Comparison of ENCODE assay signal across 17 cellular contexts in the genomic region with DNA sequence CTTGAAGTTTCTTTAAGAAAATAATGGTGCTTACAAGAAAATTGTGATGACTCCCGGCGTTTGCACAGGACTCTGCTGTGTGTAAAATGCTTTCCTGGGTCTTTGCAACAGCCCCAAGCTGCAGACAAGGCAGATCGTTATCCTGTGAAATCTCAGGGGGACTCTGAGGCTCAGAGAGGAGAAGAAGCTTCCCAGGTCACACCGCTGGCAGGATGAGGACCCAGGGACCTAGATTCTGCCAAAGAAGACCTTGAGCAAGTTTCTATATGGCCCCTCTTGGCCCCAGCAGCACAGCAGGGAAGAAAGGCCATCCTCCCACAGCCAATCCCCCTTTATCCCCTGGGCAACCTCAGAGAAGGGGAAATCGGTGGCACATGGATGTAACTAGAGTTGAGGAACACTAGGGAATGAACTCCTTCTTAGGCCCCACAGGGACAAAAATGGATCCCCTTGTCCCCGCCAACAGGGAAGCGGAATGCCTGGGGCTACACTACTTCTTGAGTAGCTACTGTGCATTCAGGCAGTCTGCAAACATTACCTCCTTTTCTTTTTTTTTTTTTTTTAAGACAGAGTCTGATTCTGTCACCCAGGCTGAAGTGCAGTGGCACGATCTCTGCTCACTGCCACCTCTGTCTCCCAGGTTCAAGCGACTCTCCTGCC.
A peak's percentile ranks its signal among the peaks of the same experiment; 100 is the strongest.
DNase-seq lines count a peak whose midpoint lies in the region; ATAC-seq and TF ChIP-seq lines count a peak whose summit lies in the region.
"Had no signal": no experiment of that assay in that cellular context is flagged by ENCODE, and none has a peak within 500 bp of the region (broad histone marks: within the 10 kb centered on the region; RNA-seq: fewer than 3 reads in every experiment).

No MANE protein-coding gene starts in this region.

- TF ChIP-seq CTCF in NB4 (IDR thresholded peaks at IDR 0.05; ENCODE audit: low read depth, low read length), result no peak
- no peak for TF ChIP-seq CTCF in body of pancreas (IDR thresholded peaks at IDR 0.05)
- TF ChIP-seq CTCF in mesothelial cell of epicardium (IDR thresholded peaks at IDR 0.05; ENCODE audit: unreplicated experiment), result no peak
- no peak for TF ChIP-seq CTCF in upper lobe of left lung (IDR thresholded peaks at IDR 0.05)

- H3K27ac ChIP-seq in body of pancreas, result peak overlapping the region in 3 of 4 donors; percentile 66 to 79 (median 76)
- H3K27ac ChIP-seq in skin epidermis, result peak overlapping the region in 15 of 21 experiments; percentile 6 to 81 (median 59)
- H3K27ac ChIP-seq in upper lobe of left lung, result peak overlapping the region in 1 of 4 donors; percentile 23
- H3K27ac ChIP-seq: C4-2B, neutrophil, SJSA1 had no signal

- H3K4me1 ChIP-seq in body of pancreas (peaks cover 27% of the 10 kb centered on the region), upper lobe of left lung (peaks cover 11 to 37% (median 21%) of the 10 kb centered on the region in 4 donors)

- intact Hi-C loops in body of pancreas (cut with DNase I), result no loop called here

- H3K9me3 ChIP-seq in body of pancreas (no peaks in the 10 kb centered on the region), upper lobe of left lung (no peaks in the 10 kb centered on the region)
- H3K9me3 ChIP-seq: neutrophil, SJSA1 had no signal

- DNase-seq in NB4 (ENCODE audit: low read depth), result peak; percentile 30
- DNase-seq in body of pancreas, result no peak
- DNase-seq in mesothelial cell of epicardium (ENCODE audit: low spot score in 2 of 2, unreplicated experiment in 2 of 2), result peak in 1 of 2 experiments; percentile 2
- no peak for DNase-seq in upper lobe of left lung
- DNase-seq in RPMI8226, result no peak
- DNase-seq: activated CD8-positive, alpha-beta memory T cell treated with anti-CD3 and anti-CD28 coated beads, Interleukin-2, amount 10 ng/mL, durations not matched to agents 7 days and 5 days; activated naive CD8-positive, alpha-beta T cell treated with anti-CD3 and anti-CD28 coated beads, Interleukin-2, amount 10 ng/mL, durations not matched to agents 7 days and 5 days; Karpas-422; NCI-H2081; stimulated activated CD4-positive, alpha-beta T cell treated with anti-CD3 and anti-CD28 coated beads, Interleukin-2, amount 100 ng/mL, for 48 hours had no signal

- no peaks in the 10 kb centered on the region for H3K36me3 ChIP-seq in body of pancreas (replicated peaks in 1 of 2; ENCODE audit: insufficient read depth in 1 of 2, low read depth in 2 of 2)
- no peaks in the 10 kb centered on the region for H3K36me3 ChIP-seq in upper lobe of left lung
- H3K36me3 ChIP-seq: neutrophil, SJSA1 had no signal

- H3K36me3 Mint-ChIP-seq in mesothelial cell of epicardium, result no peaks in the 10 kb centered on the region
- H3K36me3 Mint-ChIP-seq: activated CD8-positive, alpha-beta memory T cell treated with anti-CD3 and anti-CD28 coated beads, Interleukin-2, amount 10 ng/mL, durations not matched to agents 7 days and 5 days; activated naive CD8-positive, alpha-beta T cell treated with anti-CD3 and anti-CD28 coated beads, Interleukin-2, amount 10 ng/mL, durations not matched to agents 7 days and 5 days; stimulated activated memory B cell treated with anti-CD40 and anti-IgM and Interleukin-4, amounts not matched to agents 10 μg/mL and 1 μg/mL and 100 μg/mL, for 72 hours had no signal

- no peak overlapping the region for H3K4me3 Mint-ChIP-seq in mesothelial cell of epicardium
- H3K4me3 Mint-ChIP-seq: activated CD8-positive, alpha-beta memory T cell treated with anti-CD3 and anti-CD28 coated beads, Interleukin-2, amount 10 ng/mL, durations not matched to agents 7 days and 5 days; activated naive CD8-positive, alpha-beta T cell treated with anti-CD3 and anti-CD28 coated beads, Interleukin-2, amount 10 ng/mL, durations not matched to agents 7 days and 5 days; stimulated activated memory B cell treated with anti-CD40 and anti-IgM and Interleukin-4, amounts not matched to agents 10 μg/mL and 1 μg/mL and 100 μg/mL, for 72 hours had no signal

- no peak for TF ChIP-seq EP300 in upper lobe of left lung (IDR thresholded peaks at IDR 0.05)

- H3K9me3 Mint-ChIP-seq in mesothelial cell of epicardium, result no peaks in the 10 kb centered on the region
- H3K9me3 Mint-ChIP-seq: activated naive CD8-positive, alpha-beta T cell treated with anti-CD3 and anti-CD28 coated beads, Interleukin-2, amount 10 ng/mL, durations not matched to agents 7 days and 5 days; stimulated activated memory B cell treated with anti-CD40 and anti-IgM and Interleukin-4, amounts not matched to agents 10 μg/mL and 1 μg/mL and 100 μg/mL, for 72 hours had no signal

- 83 to 85% methylated on average over 8 to 9 of the region's 9 CpGs for WGBS in body of pancreas, 2 donors
- 83 to 89% methylated on average over 7 to 9 of the region's 9 CpGs for WGBS in upper lobe of left lung, 2 donors

- H3K4me3 ChIP-seq in NB4 (ENCODE audit: low read depth, low read length) (no peak overlapping the region), body of pancreas (no peak overlapping the region), skin epidermis (no peak overlapping the region), upper lobe of left lung (no peak overlapping the region)
- H3K4me3 ChIP-seq: SJSA1 had no signal

- peaks cover 61% of the 10 kb centered on the region for H3K4me1 Mint-ChIP-seq in mesothelial cell of epicardium

- ATAC-seq in body of pancreas (no peak), HG02678 (IDR thresholded peaks at IDR 0.05; ENCODE audit: unreplicated experiment) (no peak), upper lobe of left lung (ENCODE audit: low FRiP score in 2 of 2) (no peak), HG02798 (IDR thresholded peaks at IDR 0.05; ENCODE audit: poor library complexity, unreplicated experiment) (no peak)
- ATAC-seq: activated CD8-positive, alpha-beta memory T cell treated with anti-CD3 and anti-CD28 coated beads, Interleukin-2, amount 10 ng/mL, durations not matched to agents 7 days and 5 days; stimulated activated memory B cell treated with anti-CD40 and anti-IgM and Interleukin-4, amounts not matched to agents 10 μg/mL and 1 μg/mL and 100 μg/mL, for 72 hours had no signal

- peak overlapping the region; percentile 93 for H3K27ac Mint-ChIP-seq in mesothelial cell of epicardium
- H3K27ac Mint-ChIP-seq: activated CD8-positive, alpha-beta memory T cell treated with anti-CD3 and anti-CD28 coated beads, Interleukin-2, amount 10 ng/mL, durations not matched to agents 7 days and 5 days; activated naive CD8-positive, alpha-beta T cell treated with anti-CD3 and anti-CD28 coated beads, Interleukin-2, amount 10 ng/mL, durations not matched to agents 7 days and 5 days; stimulated activated memory B cell treated with anti-CD40 and anti-IgM and Interleukin-4, amounts not matched to agents 10 μg/mL and 1 μg/mL and 100 μg/mL, for 72 hours had no signal

- TF ChIP-seq POLR2A in NB4 (IDR thresholded peaks at IDR 0.05; ENCODE audit: extremely low read depth, insufficient read length) (no peak), body of pancreas (IDR thresholded peaks at IDR 0.05) (no peak), upper lobe of left lung (IDR thresholded peaks at IDR 0.05) (no peak)

- no peaks in the 10 kb centered on the region for H3K27me3 Mint-ChIP-seq in mesothelial cell of epicardium (ENCODE audit: low read depth)

- H3K27me3 ChIP-seq in body of pancreas, result no peaks in the 10 kb centered on the region
- H3K27me3 ChIP-seq in upper lobe of left lung, result no peaks in the 10 kb centered on the region
- H3K27me3 ChIP-seq: neutrophil, SJSA1 had no signal
